22 cellular contexts compared by ENCODE assay signal in genomic region chr2:44786045-44786817, GRCh38.
A peak's percentile ranks its signal among the peaks of the same experiment; 100 is the strongest.
DNase-seq lines count a peak whose midpoint lies in the region; ATAC-seq, FAIRE-seq and TF ChIP-seq lines count a peak whose summit lies in the region.
"Had no signal": no experiment of that assay in that cellular context is flagged by ENCODE, and none has a peak within 500 bp of the region (broad histone marks: within the 10 kb centered on the region; RNA-seq: fewer than 3 reads in every experiment).

No MANE protein-coding gene starts in this region.

- FAIRE-seq in kidney (lab: Jason Lieb, UNC) = no peak
- FAIRE-seq: D721Med, G401.6, GM12891, H54 had no signal

- H3K4me3 Mint-ChIP-seq in Caco-2 (ENCODE audit: unreplicated experiment) = peak overlapping the region; percentile 34
- H3K4me3 Mint-ChIP-seq in nephron = no peak overlapping the region
- H3K4me3 Mint-ChIP-seq in nephron progenitor cell = no peak overlapping the region
- H3K4me3 Mint-ChIP-seq: CD4-positive, CD25-positive, alpha-beta regulatory T cell; CD8-positive, alpha-beta memory T cell had no signal

- no peaks in the 10 kb centered on the region for H3K27me3 Mint-ChIP-seq in Caco-2 (ENCODE audit: insufficient read depth, unreplicated experiment)
- H3K27me3 Mint-ChIP-seq in nephron (ENCODE audit: low read depth) = peaks cover 53% of the 10 kb centered on the region
- peaks cover 96% of the 10 kb centered on the region for H3K27me3 Mint-ChIP-seq in nephron progenitor cell (ENCODE audit: low read depth, poor library complexity)

- TF ChIP-seq CTCF in Caco-2 (IDR thresholded peaks at IDR 0.05; ENCODE audit: insufficient read depth in 1 of 2, low read depth in 1 of 2, low read length in 1 of 2, severe bottlenecking in 1 of 2, unreplicated experiment in 1 of 2) (no peak), kidney (IDR thresholded peaks at IDR 0.05; ENCODE audit: borderline replicate concordance, extremely low read depth, insufficient read depth) (no peak), nephron (IDR thresholded peaks at IDR 0.05; ENCODE audit: unreplicated experiment in 3 of 3) (no peak), nephron progenitor cell (IDR thresholded peaks at IDR 0.05) (no peak), dorsolateral prefrontal cortex (IDR thresholded peaks at IDR 0.05 in 54 of 56, conservative IDR thresholded peaks at IDR 0.05 in 2 of 56; ENCODE audit: low read depth in 1 of 56, partially characterized antibody in 56 of 56) (no peak)

- 0 out of 2 replicates have a peak, but pooled peaks cover 3% of the 10 kb centered on the region for H3K9me3 ChIP-seq in Caco-2
- peaks cover 0 to 6% of the 10 kb centered on the region in 2 donors for H3K9me3 ChIP-seq in kidney (ENCODE audit: control insufficient read depth in 1 of 2, low read length in 2 of 2)
- H3K9me3 ChIP-seq: BE2C had no signal

- intact Hi-C loops in Caco-2 (cut with micrococcal nuclease; ENCODE audit: unreplicated experiment) (no loop called here), kidney (cut with DNase I) (no loop called here), dorsolateral prefrontal cortex (cut with DNase I) (no loop called here)

- BruUV-seq in Caco-2 (replicated peaks; lab: Mats Ljungman, UMichigan) = no TSS peak

- H3K27ac Mint-ChIP-seq in Caco-2 (ENCODE audit: unreplicated experiment) = peak overlapping the region; percentile 66
- H3K27ac Mint-ChIP-seq in nephron = peak overlapping the region; percentile 4 to 85 (median 10)
- H3K27ac Mint-ChIP-seq in nephron progenitor cell = no peak overlapping the region
- H3K27ac Mint-ChIP-seq: CD8-positive, alpha-beta memory T cell had no signal

- H3K9me3 Mint-ChIP-seq in Caco-2 (ENCODE audit: unreplicated experiment) (peaks cover 9% of the 10 kb centered on the region), nephron (peaks cover 17% of the 10 kb centered on the region), nephron progenitor cell (peaks cover 20% of the 10 kb centered on the region)
- H3K9me3 Mint-ChIP-seq: CD8-positive, alpha-beta memory T cell had no signal

- peak; percentile 58 for ATAC-seq in left lobe of liver
- no peak for ATAC-seq in stimulated activated naive CD8-positive, alpha-beta T cell treated with anti-CD3 and anti-CD28 coated beads, Interleukin-15, Interleukin-2, amounts not matched to agents 100 U/mL and 50 U/mL, for 24 hours

- peaks cover 18% of the 10 kb centered on the region for H3K4me1 Mint-ChIP-seq in Caco-2 (ENCODE audit: low read depth, unreplicated experiment)
- no peaks in the 10 kb centered on the region for H3K4me1 Mint-ChIP-seq in nephron
- no peaks in the 10 kb centered on the region for H3K4me1 Mint-ChIP-seq in nephron progenitor cell
- H3K4me1 Mint-ChIP-seq: CD4-positive, CD25-positive, alpha-beta regulatory T cell; CD8-positive, alpha-beta memory T cell had no signal

- H3K4me3 ChIP-seq in Caco-2 (ENCODE audit: low read depth, low read length) (no peak overlapping the region), kidney (ENCODE audit: low read length in 2 of 2) (peak overlapping the region in 1 of 2 donors; percentile 32), dorsolateral prefrontal cortex (no peak overlapping the region)
- H3K4me3 ChIP-seq: GM23248 had no signal

- POLR2A ChIA-PET in Caco-2 (lab: Charles Lee) = no interaction called here

- H3K27ac ChIP-seq in kidney (ENCODE audit: low read depth in 2 of 2, low read length in 2 of 2) (peak overlapping the region; percentile 20 to 68), dorsolateral prefrontal cortex (no peak overlapping the region)
- H3K27ac ChIP-seq: GM23248, HL-60 had no signal

- H3K4me1 ChIP-seq in Caco-2 (peaks cover 23% of the 10 kb centered on the region), kidney (ENCODE audit: control insufficient read depth in 1 of 2, insufficient read depth in 1 of 2, low read depth in 1 of 2, low read length in 2 of 2) (peaks cover 4% of the 10 kb centered on the region in 2 donors)
- H3K4me1 ChIP-seq: BE2C had no signal

- H3K36me3 ChIP-seq in Caco-2 (ENCODE audit: control insufficient read depth, insufficient read depth, low read length) (no peaks in the 10 kb centered on the region), kidney (ENCODE audit: control insufficient read depth in 1 of 2, insufficient read depth in 2 of 2, low read length in 2 of 2) (no peaks in the 10 kb centered on the region)
- H3K36me3 ChIP-seq: BE2C had no signal

- no peaks in the 10 kb centered on the region for H3K36me3 Mint-ChIP-seq in Caco-2 (ENCODE audit: insufficient read depth, unreplicated experiment)
- H3K36me3 Mint-ChIP-seq in nephron (ENCODE audit: low read depth) = no peaks in the 10 kb centered on the region
- H3K36me3 Mint-ChIP-seq in nephron progenitor cell (ENCODE audit: low read depth) = no peaks in the 10 kb centered on the region
- H3K36me3 Mint-ChIP-seq: CD4-positive, CD25-positive, alpha-beta regulatory T cell had no signal

- CTCF ChIA-PET in Caco-2 (lab: Charles Lee) = interaction anchor here (1.2 kb wide), 1 partner anchor 306 kb away, joined by 3 read pairs; no protein-coding TSS in a partner anchor

- H3K27me3 ChIP-seq in Caco-2 (replicated peaks; ENCODE audit: control insufficient read depth, insufficient read depth, low read length) (no peaks in the 10 kb centered on the region), dorsolateral prefrontal cortex (peaks cover 0 to 6% (median 0%) of the 10 kb centered on the region in 45 donors)
- H3K27me3 ChIP-seq: BE2C had no signal

- H3K9ac ChIP-seq in kidney (ENCODE audit: low read length in 2 of 2) = no peak overlapping the region
- H3K9ac ChIP-seq: GM23248 had no signal

- peak; percentile 32 to 55 for DNase-seq in Caco-2
- no peak for DNase-seq in kidney
- DNase-seq in left lobe of liver (ENCODE audit: low spot score) = no peak
- no peak for DNase-seq in nephron progenitor cell
- DNase-seq in stimulated activated naive CD8-positive, alpha-beta T cell treated with anti-CD3 and anti-CD28 coated beads, Interleukin-15, Interleukin-2, amounts not matched to agents 100 U/mL and 50 U/mL, for 24 hours = no peak
- DNase-seq in NCI-H128 (lab: John Stamatoyannopoulos, UW; ENCODE audit: unreplicated experiment) = no peak
- no peak for DNase-seq in dorsolateral prefrontal cortex
- DNase-seq: 8988T; BE2C; C1 segment of cervical spinal cord; CD4-positive, CD25-positive, alpha-beta regulatory T cell; CD8-positive, alpha-beta memory T cell; COR-L47; GM23248; HCEC 1CT; IMR-90 had no signal

Comparison
In these comparisons a context has a peak if more than half of its experiments do, and no peak if none do; other contexts are left out.
1. DNase-seq: peak in Caco-2 (2 of 2); none in kidney (single experiment), left lobe of liver (single experiment), nephron progenitor cell (single experiment), stimulated activated naive CD8-positive, alpha-beta T cell treated with anti-CD3 and anti-CD28 coated beads, Interleukin-15, Interleukin-2, amounts not matched to agents 100 U/mL and 50 U/mL, for 24 hours (single experiment), NCI-H128 (single experiment) and dorsolateral prefrontal cortex (0 of 10).
2. H3K27ac ChIP-seq: peak in kidney (2 of 2); none in dorsolateral prefrontal cortex (0 of 59).